In genomic region chr11:110297082-110297725, GRCh38 we compare ENCODE assay signal across 8 cellular contexts. TPM values are rescaled to one million over a fixed set of nuclear protein-coding genes. Genes with fewer than 3 reads are reported as not detected.
DNase-seq lines count a peak whose midpoint lies in the region; ATAC-seq, FAIRE-seq and TF ChIP-seq lines count a peak whose summit lies in the region.

No MANE protein-coding gene starts in this region.

- H3K4me1 ChIP-seq in HUES64 (ENCODE audit: insufficient read depth, low read length) (peaks cover 37% of the 10 kb centered on the region), mesodermal cell (ENCODE audit: control insufficient read depth, insufficient read depth, low read length, poor library complexity, severe bottlenecking) (peaks cover 20% of the 10 kb centered on the region)

- no peaks in the 10 kb centered on the region for H3K36me3 ChIP-seq in HUES64 (ENCODE audit: insufficient read depth, low read length)
- H3K36me3 ChIP-seq in bronchial epithelial cell (ENCODE audit: control insufficient read depth, insufficient read depth, low read length) = no peaks in the 10 kb centered on the region
- no peaks in the 10 kb centered on the region for H3K36me3 ChIP-seq in mesodermal cell (ENCODE audit: control insufficient read depth, insufficient read depth, low read length)

- ATAC-seq in GM21737 (IDR thresholded peaks at IDR 0.05; ENCODE audit: unreplicated experiment) = no peak

- H3K27ac ChIP-seq in HUES64 (ENCODE audit: low read depth, low read length) (peak overlapping the region; percentile 83; the same call in 1 of the 2 replicates), mesodermal cell (ENCODE audit: low read depth, low read length, severe bottlenecking) (peak overlapping the region; percentile 94)

- peak; percentile 30 for DNase-seq in AG08396 (ENCODE audit: low spot score)
- peak; percentile 77 for DNase-seq in bronchial epithelial cell (ENCODE audit: low read depth)
- no peak for DNase-seq in urothelium cell line (ENCODE audit: low spot score)
- DNase-seq in GDM1 (lab: John Stamatoyannopoulos, UW) = no peak
- no peak for DNase-seq in SW 1271 (lab: John Stamatoyannopoulos, UW)

- no peak for TF ChIP-seq CTCF in bronchial epithelial cell (IDR thresholded peaks at IDR 0.05; ENCODE audit: insufficient read depth, low read length, severe bottlenecking)

- H3K9me3 ChIP-seq in HUES64 (ENCODE audit: insufficient read depth, low read depth, low read length) (no peaks in the 10 kb centered on the region), mesodermal cell (ENCODE audit: control insufficient read depth, low read length) (no peaks in the 10 kb centered on the region)

- no peak for FAIRE-seq in bronchial epithelial cell (lab: Jason Lieb, UNC)
- FAIRE-seq in urothelium cell line (lab: Jason Lieb, UNC) = no peak

- peak overlapping the region; percentile 80 for H3K9ac ChIP-seq in HUES64 (ENCODE audit: low read depth, low read length)

- H3K27me3 ChIP-seq in HUES64 (ENCODE audit: insufficient read depth, low read length) = no peaks in the 10 kb centered on the region
- H3K27me3 ChIP-seq in bronchial epithelial cell (ENCODE audit: control insufficient read depth, insufficient read depth, low read length) = no peaks in the 10 kb centered on the region

- H3K4me3 ChIP-seq in HUES64 (ENCODE audit: low read length) = peak overlapping the region; percentile 99
- peak overlapping the region; percentile 93 for H3K4me3 ChIP-seq in bronchial epithelial cell (ENCODE audit: low read depth, low read length)
- H3K4me3 ChIP-seq in mesodermal cell (ENCODE audit: extremely low read depth, insufficient read depth, low read length, poor library complexity, severe bottlenecking) = peak overlapping the region; percentile 94

- 41% methylated on average over 9 of the region's 10 CpGs for WGBS in HUES64
- WGBS in mesodermal cell (ENCODE audit: insufficient coverage in 2 of 2), 2 experiments = 29 to 33% methylated on average over 5 to 7 of the region's 10 CpGs

RNA-seq across cellular contexts. Expression of gene RDX, which starts 0.8 kb away (rescaled TPM):
- polyA plus RNA-seq in HUES64 (2013, experiment 1 of 2) = 67.9 TPM
- polyA plus RNA-seq in HUES64 (2013, experiment 2 of 2) = 71.5 TPM
- total RNA-seq in bronchial epithelial cell = 88.2 and 93.2 TPM in 2 replicates
- 119 TPM for polyA plus RNA-seq in mesodermal cell (2013, experiment 1 of 2)
- polyA plus RNA-seq in mesodermal cell (2013, experiment 2 of 2) = 149 TPM

Comparison
In these comparisons a context has a peak if more than half of its experiments do, and no peak if none do; other contexts are left out.
1. DNase-seq: peak in AG08396 (single experiment) and bronchial epithelial cell (single experiment); none in urothelium cell line (single experiment), GDM1 (single experiment) and SW 1271 (0 of 2).
2. Peak in every context shown above with its lines, with median percentiles within 50 percentile points of each other: H3K4me3 ChIP-seq.